Comparison of ENCODE assay signal across 27 cellular contexts in the genomic region with DNA sequence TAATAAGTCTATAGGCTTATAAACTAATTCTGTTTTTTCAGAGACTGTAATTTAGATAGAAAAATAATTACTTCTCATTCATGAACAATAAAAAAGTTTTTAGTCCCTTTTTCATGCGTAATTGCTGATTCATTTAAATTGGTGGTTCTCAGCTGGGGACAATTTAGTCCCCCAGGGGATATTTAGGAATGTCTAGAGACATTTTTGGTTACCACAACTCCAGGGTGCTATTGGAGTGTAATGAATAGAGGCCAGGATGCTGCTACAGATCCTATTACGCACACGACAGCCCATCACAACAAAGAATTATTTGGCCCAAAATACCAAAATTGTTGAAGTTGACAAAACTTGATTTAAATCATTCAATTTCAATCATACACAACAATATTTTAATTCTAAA. TPM values are rescaled to one million over a fixed set of nuclear protein-coding genes. Genes with fewer than 3 reads are reported as not detected.
DNase-seq lines count a peak whose midpoint lies in the region; ATAC-seq, FAIRE-seq and TF ChIP-seq lines count a peak whose summit lies in the region.
"Had no signal": no experiment of that assay in that cellular context is flagged by ENCODE, and none has a peak within 500 bp of the region (broad histone marks: within the 10 kb centered on the region; RNA-seq: fewer than 3 reads in every experiment).

No MANE protein-coding gene starts in this region.

- ATAC-seq in GM21423 (IDR thresholded peaks at IDR 0.05; ENCODE audit: unreplicated experiment) = no peak
- ATAC-seq: left colon; naive thymus-derived CD4-positive, alpha-beta T cell; Right ventricle myocardium inferior had no signal

- H3K4me2 ChIP-seq in H1 (ENCODE audit: insufficient read depth in 1 of 2, low read depth in 2 of 2, low read length in 2 of 2) (no peak overlapping the region), hepatocyte (no peak overlapping the region)

- H3K18ac ChIP-seq in H1 (ENCODE audit: extremely low read depth, low read length) = no peak overlapping the region

- TF ChIP-seq POLR2A in H1 (IDR thresholded peaks at IDR 0.05; ENCODE audit: control extremely low read depth in 1 of 2, low read depth in 2 of 2, low read length in 2 of 2) = no peak

- H3K9me2 ChIP-seq in hepatocyte (replicated peaks; ENCODE audit: insufficient read depth) = no peaks in the 10 kb centered on the region

- H3K4me3 ChIP-seq in H7 (ENCODE audit: insufficient read depth, low read depth, low read length) (no peak overlapping the region), SJCRH30 (no peak overlapping the region), H1 (ENCODE audit: extremely low read depth in 1 of 4, insufficient read depth in 2 of 4, low read depth in 3 of 4, low read length in 4 of 4) (no peak overlapping the region; a peak in 1 of 8 replicates), hepatocyte (no peak overlapping the region)
- H3K4me3 ChIP-seq: MG63, thoracic aorta had no signal

- no peak for TF ChIP-seq EP300 in H1 (IDR thresholded peaks at IDR 0.05; ENCODE audit: borderline replicate concordance in 1 of 2, low read depth in 2 of 2, low read length in 2 of 2)

- no peaks in the 10 kb centered on the region; the same call in 1 of the 2 replicates for H3K4me1 ChIP-seq in SJCRH30
- no peaks in the 10 kb centered on the region for H3K4me1 ChIP-seq in H1 (replicated peaks in 1 of 4; ENCODE audit: control insufficient read depth in 3 of 4, insufficient read depth in 4 of 4, low read length in 3 of 4)
- no peaks in the 10 kb centered on the region for H3K4me1 ChIP-seq in hepatocyte (ENCODE audit: insufficient read depth)

- no peak overlapping the region for H2AFZ ChIP-seq in H1 (ENCODE audit: low read length)
- H2AFZ ChIP-seq in hepatocyte = no peak overlapping the region

- no peak for FAIRE-seq in H1 (lab: Jason Lieb, UNC)

- POLR2A ChIA-PET in H1 (lab: Charles Lee; ENCODE audit: partially characterized antibody) = interaction anchor here (0.9 to 1.7 kb wide), 2 partner anchors 8 to 23 kb away, joined by 3 to 8 read pairs; partner anchors contain the start of gene VCPKMT

- H2AK5ac ChIP-seq in H1 (ENCODE audit: low read depth, low read length) = no peak overlapping the region

- 48% methylated on average over 3 of the region's 3 CpGs; no CpG with 5 or more reads in 1 of the 2 experiments for WGBS in H1 (ENCODE audit: extremely low coverage in 1 of 2, insufficient coverage in 1 of 2, insufficient read length in 1 of 2, insufficient replicate concordance in 2 of 2, low coverage in 1 of 2, low lambda C conversion rate in 2 of 2, missing lambda C conversion rate in 1 of 2), 2 experiments
- WGBS in hepatocyte (ENCODE audit: low lambda C conversion rate, missing lambda C conversion rate) = 93% methylated on average over 3 of the region's 3 CpGs

- no peaks in the 10 kb centered on the region for H3K79me1 ChIP-seq in H1 (ENCODE audit: low read depth, low read length)

- H2BK15ac ChIP-seq in H1 (ENCODE audit: low read length) = no peak overlapping the region

- no peak overlapping the region for H2BK20ac ChIP-seq in H1 (ENCODE audit: low read length)

- H3K4ac ChIP-seq in H1 (replicated peaks; ENCODE audit: insufficient read length, low read depth, low read length) = no peak overlapping the region

- no peaks in the 10 kb centered on the region for H3K36me3 ChIP-seq in H7 (replicated peaks; ENCODE audit: control insufficient read depth, insufficient read depth, low read length)
- H3K36me3 ChIP-seq in SJCRH30 = peaks cover 4% of the 10 kb centered on the region; the same call in 1 of the 2 replicates
- H3K36me3 ChIP-seq in H1 (ENCODE audit: control insufficient read depth in 2 of 4, insufficient read depth in 4 of 4, low read length in 3 of 4) = no peaks in the 10 kb centered on the region
- no peaks in the 10 kb centered on the region for H3K36me3 ChIP-seq in hepatocyte (replicated peaks; ENCODE audit: insufficient read depth, low read depth)
- H3K36me3 ChIP-seq: MG63 had no signal

- H2BK120ac ChIP-seq in H1 (replicated peaks; ENCODE audit: low read depth, low read length) = no peak overlapping the region

- H3K9ac ChIP-seq in H1 (replicated peaks in 1 of 4; ENCODE audit: extremely low read depth in 1 of 4, low read depth in 3 of 4, low read length in 3 of 4) = no peak overlapping the region

- H3K27ac ChIP-seq in SJCRH30 (no peak overlapping the region), H1 (ENCODE audit: low read depth, low read length) (no peak overlapping the region), hepatocyte (no peak overlapping the region)
- H3K27ac ChIP-seq: thoracic aorta had no signal

- H4K91ac ChIP-seq in H1 (replicated peaks; ENCODE audit: insufficient read length, low read length) = no peak overlapping the region

- no peak overlapping the region for H3K56ac ChIP-seq in H1 (replicated peaks; ENCODE audit: insufficient read length, low read depth, low read length)

- no peak overlapping the region for H4K5ac ChIP-seq in H1 (ENCODE audit: insufficient read length, low read depth, low read length)

- no peak overlapping the region for H2BK5ac ChIP-seq in H1 (ENCODE audit: low read depth, low read length)

- H3K14ac ChIP-seq in H1 (ENCODE audit: insufficient read length) = no peak overlapping the region

- TF ChIP-seq CTCF in H1 (IDR thresholded peaks at IDR 0.05; ENCODE audit: control extremely low read depth in 1 of 3, insufficient read depth in 1 of 3, low read depth in 1 of 3, low read length in 3 of 3) = no peak
- no peak for TF ChIP-seq CTCF in hepatocyte (IDR thresholded peaks at IDR 0.05; ENCODE audit: poor library complexity)

- H3K27me3 ChIP-seq in H7 (ENCODE audit: control insufficient read depth, insufficient read depth, low read length) (no peaks in the 10 kb centered on the region), SJCRH30 (no peaks in the 10 kb centered on the region), H1 (replicated peaks in 1 of 4; ENCODE audit: control insufficient read depth in 3 of 4, extremely low read depth in 1 of 4, insufficient read depth in 3 of 4, low read length in 3 of 4) (no peaks in the 10 kb centered on the region), hepatocyte (no peaks in the 10 kb centered on the region)
- H3K27me3 ChIP-seq: MG63 had no signal

- TF ChIP-seq RAD21 in H1 (IDR thresholded peaks at IDR 0.05 in 1 of 2, conservative IDR thresholded peaks at IDR 0.05 in 1 of 2; ENCODE audit: low read depth in 2 of 2, low read length in 2 of 2) = no peak

- CTCF ChIA-PET in H1 (lab: Charles Lee; ENCODE audit: partially characterized antibody) = interaction anchor here (0.6 to 1.4 kb wide), 2 partner anchors 13 to 79 kb away, joined by 3 read pairs; no protein-coding TSS in a partner anchor

- H2BK12ac ChIP-seq in H1 (ENCODE audit: low read depth, low read length) = no peak overlapping the region

- no peaks in the 10 kb centered on the region for H3K23me2 ChIP-seq in H1 (ENCODE audit: low read depth, low read length)

- DNase-seq in H7 (peak; percentile 7), SJCRH30 (peak; percentile 20 to 58), H1 (ENCODE audit: low read depth in 1 of 2, low spot score in 2 of 2) (peak in 1 of 2 experiments; percentile 13), renal cortical epithelial cell (ENCODE audit: low read depth) (peak; percentile 32), hepatocyte (ENCODE audit: low spot score) (no peak), kidney tubule cell (ENCODE audit: low spot score) (no peak)
- DNase-seq: activated CD4-positive, CD25-positive, alpha-beta regulatory T cell treated with anti-CD3 and anti-CD28 coated beads, Interleukin-2, amount 50 U/mL, for 72 hours; activated CD8-positive, alpha-beta memory T cell treated with anti-CD3 and anti-CD28 coated beads for 24 hours; activated naive CD4-positive, alpha-beta T cell treated with Interleukin-2 at 50 U/mL for 16 hours; activated T-cell treated with anti-CD3 and anti-CD28 coated beads, Interleukin-2, amount 50 U/mL, for 24 hours; amniotic stem cell; CD4-positive, alpha-beta T cell; DMS 273 treated with DMSO at 0.1 percent for 48 hours; effector CD4-positive, alpha-beta T cell; erythroblast; left colon; mesenchymal stem cell; MG63; naive thymus-derived CD4-positive, alpha-beta T cell; NCI-H1436; NCI-H526 treated with DMSO at 0.1 percent for 48 hours; retina; stimulated activated CD4-positive, alpha-beta T cell treated with anti-CD3 and anti-CD28 coated beads, Interleukin-2, amount 100 ng/mL, for 48 hours; stimulated activated naive CD4-positive, alpha-beta T cell had no signal

- H3K79me2 ChIP-seq in H1 (ENCODE audit: control insufficient read depth in 1 of 2, insufficient read depth in 2 of 2, low read length in 2 of 2) = no peaks in the 10 kb centered on the region
- no peaks in the 10 kb centered on the region for H3K79me2 ChIP-seq in hepatocyte

- no peak overlapping the region for H4K8ac ChIP-seq in H1 (ENCODE audit: extremely low read depth, insufficient read depth, low read length)

- no peaks in the 10 kb centered on the region for H3K9me3 ChIP-seq in SJCRH30 (replicated peaks)
- no peaks in the 10 kb centered on the region for H3K9me3 ChIP-seq in H1 (ENCODE audit: insufficient read depth in 2 of 2, low read depth in 1 of 2, low read length in 1 of 2)
- H3K9me3 ChIP-seq in hepatocyte (ENCODE audit: low read depth) = no peaks in the 10 kb centered on the region
- H3K9me3 ChIP-seq: MG63, thoracic aorta had no signal

- H4K20me1 ChIP-seq in H1 (replicated peaks in 1 of 2; ENCODE audit: control insufficient read depth in 1 of 2, insufficient read depth in 2 of 2, low read length in 2 of 2) = no peaks in the 10 kb centered on the region
- no peaks in the 10 kb centered on the region for H4K20me1 ChIP-seq in hepatocyte (ENCODE audit: insufficient read depth, poor library complexity, severe bottlenecking)

- no peak overlapping the region for H3K23ac ChIP-seq in H1 (ENCODE audit: insufficient read length)

TF ChIP-seq in H1, 55 proteins besides CTCF, POLR2A, EP300 and RAD21 (continues in another document):
- TF ChIP-seq SUZ12 (IDR thresholded peaks at IDR 0.05; ENCODE audit: low read length) (no peak), JUN (IDR thresholded peaks at IDR 0.05; ENCODE audit: low read depth, low read length) (no peak), RBBP5 (IDR thresholded peaks at IDR 0.05; ENCODE audit: borderline replicate concordance, low read depth, low read length) (no peak), CEBPB (IDR thresholded peaks at IDR 0.05; ENCODE audit: low read depth, low read length) (no peak)

RNA-seq across cellular contexts. Expression of gene VCPKMT, which starts 22.8 kb away (rescaled TPM):
- total RNA-seq in H7 (2014; rRNA removed; shearing (Covaris generic)) = 8.2 and 8.4 TPM in 2 replicates
- 7.8 and 11.6 TPM in 2 replicates for total RNA-seq in SJCRH30 (2014; rRNA removed; shearing (Covaris generic))
- total RNA-seq in H1 (2021; fragmentation: NEBNext Ultra II Directional; extraction: Animal tissue kit (Norgen Biotek cat#: 25700)) = 7.1 and 8.9 TPM in 2 replicates
- polyA plus RNA-seq in H1 (2011; rRNA removed) (3.8 and 4.8 TPM in 2 replicates), hepatocyte (6.1 and 8.5 TPM in 2 replicates)
- polyA plus RNA-seq in H1 (2011; cell fraction: cytosol; rRNA removed) = 6.4 TPM
- 11.6 TPM for polyA plus RNA-seq in H1 (2011; cell fraction: nucleus; rRNA removed)
- 6.0 to 10.5 TPM (median 6.5 TPM) in 4 replicates for polyA plus RNA-seq in H1 (2012, experiment 1 of 2)
- polyA plus RNA-seq in H1 (2012, experiment 2 of 2) = 1.3 TPM
- polyA plus RNA-seq in H1 (2013, experiment 1 of 2) = 8.4 TPM
- 8.8 TPM for polyA plus RNA-seq in H1 (2013, experiment 2 of 2)
- 2.5 and 2.8 TPM in 2 replicates for polyA minus RNA-seq in H1 (2011; rRNA and poly(A)+ RNA removed)
- polyA minus RNA-seq in H1 (2011; cell fraction: cytosol; rRNA and poly(A)+ RNA removed) = 3.4 TPM
- polyA minus RNA-seq in H1 (2011; cell fraction: nucleus; rRNA and poly(A)+ RNA removed) = 8.9 TPM
- total RNA-seq in renal cortical epithelial cell (4.9 and 6.8 TPM in 2 replicates), hepatocyte (11.4 and 11.5 TPM in 2 replicates)

Comparison
In these comparisons a context has a peak if more than half of its experiments do, and no peak if none do; other contexts are left out.
1. DNase-seq: peak in H7 (single experiment), SJCRH30 (2 of 2) and renal cortical epithelial cell (single experiment); none in hepatocyte (single experiment) and kidney tubule cell (single experiment).